ENCODE assay signal across 1 cellular context in genomic region chr6:150891886-150892485, GRCh38.
TF ChIP-seq lines count a peak whose summit lies in the region.

No MANE protein-coding gene starts in this region.

TF ChIP-seq in HepG2, 621 proteins besides CTCF, POLR2A, EP300 and RAD21 (continued from another document and continues in another):
- TF ChIP-seq KIAA2018 (CRISPR knock-in tag; IDR thresholded peaks at IDR 0.05; ENCODE audit: borderline replicate concordance) (no peak), RCOR2 (CRISPR knock-in tag; IDR thresholded peaks at IDR 0.05) (no peak), ATAD3A (CRISPR knock-in tag; IDR thresholded peaks at IDR 0.05) (no peak), SATB2 (CRISPR knock-in tag; IDR thresholded peaks at IDR 0.05) (no peak), ZNF530 (CRISPR knock-in tag; IDR thresholded peaks at IDR 0.05; ENCODE audit: low read depth) (no peak), ZSCAN12 (CRISPR knock-in tag; IDR thresholded peaks at IDR 0.05) (no peak), ZFP37 (CRISPR knock-in tag; IDR thresholded peaks at IDR 0.05; ENCODE audit: borderline replicate concordance) (no peak), IRX3 (CRISPR knock-in tag; IDR thresholded peaks at IDR 0.05; ENCODE audit: borderline replicate concordance, low read depth) (no peak), NR2F6 (IDR thresholded peaks at IDR 0.05) (no peak), NR2F6 (CRISPR knock-in tag; IDR thresholded peaks at IDR 0.05) (peak; percentile 30; the same call in 1 of the 2 replicates), ZNF343 (CRISPR knock-in tag; IDR thresholded peaks at IDR 0.05) (no peak), ZNF383 (CRISPR knock-in tag; IDR thresholded peaks at IDR 0.05; ENCODE audit: borderline replicate concordance) (no peak), ZNF780A (CRISPR knock-in tag; IDR thresholded peaks at IDR 0.05) (no peak), ZNF275 (CRISPR knock-in tag; IDR thresholded peaks at IDR 0.05; ENCODE audit: borderline replicate concordance) (no peak), NPAS2 (CRISPR knock-in tag; IDR thresholded peaks at IDR 0.05; ENCODE audit: borderline replicate concordance) (no peak), ZNF550 (CRISPR knock-in tag; IDR thresholded peaks at IDR 0.05; ENCODE audit: borderline replicate concordance) (no peak), ZKSCAN8 (CRISPR knock-in tag; IDR thresholded peaks at IDR 0.05; ENCODE audit: borderline replicate concordance) (peak; percentile 38; the same call in 1 of the 2 replicates), MAZ (IDR thresholded peaks at IDR 0.05; ENCODE audit: borderline replicate concordance, low read depth, low read length) (no peak), MAZ (CRISPR knock-in tag; IDR thresholded peaks at IDR 0.05; ENCODE audit: low read depth) (no peak), ELF4 (CRISPR knock-in tag; IDR thresholded peaks at IDR 0.05; ENCODE audit: borderline replicate concordance) (no peak), ZMYM2 (CRISPR knock-in tag; IDR thresholded peaks at IDR 0.05) (no peak), HHEX (CRISPR knock-in tag; IDR thresholded peaks at IDR 0.05) (no peak), HNF4A (CRISPR knock-in tag; IDR thresholded peaks at IDR 0.05) (no peak), ATF4 (CRISPR knock-in tag; IDR thresholded peaks at IDR 0.05) (peak in 1 of 2 experiments; percentile 14; a peak in 1 of 4 replicates), CEBPG (CRISPR knock-in tag; IDR thresholded peaks at IDR 0.05) (0 out of 2 replicates have a peak, but pooled peaks have one; percentile 22), HOXA9 (CRISPR knock-in tag; IDR thresholded peaks at IDR 0.05; ENCODE audit: borderline replicate concordance) (no peak)
- TF ChIP-seq, protein P1, sequence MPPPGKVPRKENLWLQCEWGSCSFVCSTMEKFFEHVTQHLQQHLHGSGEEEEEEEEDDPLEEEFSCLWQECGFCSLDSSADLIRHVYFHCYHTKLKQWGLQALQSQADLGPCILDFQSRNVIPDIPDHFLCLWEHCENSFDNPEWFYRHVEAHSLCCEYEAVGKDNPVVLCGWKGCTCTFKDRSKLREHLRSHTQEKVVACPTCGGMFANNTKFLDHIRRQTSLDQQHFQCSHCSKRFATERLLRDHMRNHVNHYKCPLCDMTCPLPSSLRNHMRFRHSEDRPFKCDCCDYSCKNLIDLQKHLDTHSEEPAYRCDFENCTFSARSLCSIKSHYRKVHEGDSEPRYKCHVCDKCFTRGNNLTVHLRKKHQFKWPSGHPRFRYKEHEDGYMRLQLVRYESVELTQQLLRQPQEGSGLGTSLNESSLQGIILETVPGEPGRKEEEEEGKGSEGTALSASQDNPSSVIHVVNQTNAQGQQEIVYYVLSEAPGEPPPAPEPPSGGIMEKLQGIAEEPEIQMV (CRISPR knock-in tag; IDR thresholded peaks at IDR 0.05; ENCODE audit: low read depth), result no peak
- TF ChIP-seq, protein P2, sequence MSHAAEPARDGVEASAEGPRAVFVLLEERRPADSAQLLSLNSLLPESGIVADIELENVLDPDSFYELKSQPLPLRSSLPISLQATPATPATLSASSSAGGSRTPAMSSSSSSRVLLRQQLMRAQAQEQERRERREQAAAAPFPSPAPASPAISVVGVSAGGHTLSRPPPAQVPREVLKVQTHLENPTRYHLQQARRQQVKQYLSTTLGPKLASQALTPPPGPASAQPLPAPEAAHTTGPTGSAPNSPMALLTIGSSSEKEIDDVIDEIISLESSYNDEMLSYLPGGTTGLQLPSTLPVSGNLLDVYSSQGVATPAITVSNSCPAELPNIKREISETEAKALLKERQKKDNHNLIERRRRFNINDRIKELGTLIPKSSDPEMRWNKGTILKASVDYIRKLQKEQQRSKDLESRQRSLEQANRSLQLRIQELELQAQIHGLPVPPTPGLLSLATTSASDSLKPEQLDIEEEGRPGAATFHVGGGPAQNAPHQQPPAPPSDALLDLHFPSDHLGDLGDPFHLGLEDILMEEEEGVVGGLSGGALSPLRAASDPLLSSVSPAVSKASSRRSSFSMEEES (CRISPR knock-in tag; IDR thresholded peaks at IDR 0.05), result no peak
- TF ChIP-seq, protein P3, sequence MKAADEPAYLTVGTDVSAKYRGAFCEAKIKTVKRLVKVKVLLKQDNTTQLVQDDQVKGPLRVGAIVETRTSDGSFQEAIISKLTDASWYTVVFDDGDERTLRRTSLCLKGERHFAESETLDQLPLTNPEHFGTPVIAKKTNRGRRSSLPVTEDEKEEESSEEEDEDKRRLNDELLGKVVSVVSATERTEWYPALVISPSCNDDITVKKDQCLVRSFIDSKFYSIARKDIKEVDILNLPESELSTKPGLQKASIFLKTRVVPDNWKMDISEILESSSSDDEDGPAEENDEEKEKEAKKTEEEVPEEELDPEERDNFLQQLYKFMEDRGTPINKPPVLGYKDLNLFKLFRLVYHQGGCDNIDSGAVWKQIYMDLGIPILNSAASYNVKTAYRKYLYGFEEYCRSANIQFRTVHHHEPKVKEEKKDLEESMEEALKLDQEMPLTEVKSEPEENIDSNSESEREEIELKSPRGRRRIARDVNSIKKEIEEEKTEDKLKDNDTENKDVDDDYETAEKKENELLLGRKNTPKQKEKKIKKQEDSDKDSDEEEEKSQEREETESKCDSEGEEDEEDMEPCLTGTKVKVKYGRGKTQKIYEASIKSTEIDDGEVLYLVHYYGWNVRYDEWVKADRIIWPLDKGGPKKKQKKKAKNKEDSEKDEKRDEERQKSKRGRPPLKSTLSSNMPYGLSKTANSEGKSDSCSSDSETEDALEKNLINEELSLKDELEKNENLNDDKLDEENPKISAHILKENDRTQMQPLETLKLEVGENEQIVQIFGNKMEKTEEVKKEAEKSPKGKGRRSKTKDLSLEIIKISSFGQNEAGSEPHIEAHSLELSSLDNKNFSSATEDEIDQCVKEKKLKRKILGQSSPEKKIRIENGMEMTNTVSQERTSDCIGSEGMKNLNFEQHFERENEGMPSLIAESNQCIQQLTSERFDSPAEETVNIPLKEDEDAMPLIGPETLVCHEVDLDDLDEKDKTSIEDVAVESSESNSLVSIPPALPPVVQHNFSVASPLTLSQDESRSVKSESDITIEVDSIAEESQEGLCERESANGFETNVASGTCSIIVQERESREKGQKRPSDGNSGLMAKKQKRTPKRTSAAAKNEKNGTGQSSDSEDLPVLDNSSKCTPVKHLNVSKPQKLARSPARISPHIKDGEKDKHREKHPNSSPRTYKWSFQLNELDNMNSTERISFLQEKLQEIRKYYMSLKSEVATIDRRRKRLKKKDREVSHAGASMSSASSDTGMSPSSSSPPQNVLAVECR (CRISPR knock-in tag; IDR thresholded peaks at IDR 0.05; ENCODE audit: borderline replicate concordance), result no peak
- TF ChIP-seq, protein P4, sequence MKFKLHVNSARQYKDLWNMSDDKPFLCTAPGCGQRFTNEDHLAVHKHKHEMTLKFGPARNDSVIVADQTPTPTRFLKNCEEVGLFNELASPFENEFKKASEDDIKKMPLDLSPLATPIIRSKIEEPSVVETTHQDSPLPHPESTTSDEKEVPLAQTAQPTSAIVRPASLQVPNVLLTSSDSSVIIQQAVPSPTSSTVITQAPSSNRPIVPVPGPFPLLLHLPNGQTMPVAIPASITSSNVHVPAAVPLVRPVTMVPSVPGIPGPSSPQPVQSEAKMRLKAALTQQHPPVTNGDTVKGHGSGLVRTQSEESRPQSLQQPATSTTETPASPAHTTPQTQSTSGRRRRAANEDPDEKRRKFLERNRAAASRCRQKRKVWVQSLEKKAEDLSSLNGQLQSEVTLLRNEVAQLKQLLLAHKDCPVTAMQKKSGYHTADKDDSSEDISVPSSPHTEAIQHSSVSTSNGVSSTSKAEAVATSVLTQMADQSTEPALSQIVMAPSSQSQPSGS (CRISPR knock-in tag; IDR thresholded peaks at IDR 0.05), result 0 out of 2 replicates have a peak, but pooled peaks have one; percentile 30
- TF ChIP-seq, protein P5, sequence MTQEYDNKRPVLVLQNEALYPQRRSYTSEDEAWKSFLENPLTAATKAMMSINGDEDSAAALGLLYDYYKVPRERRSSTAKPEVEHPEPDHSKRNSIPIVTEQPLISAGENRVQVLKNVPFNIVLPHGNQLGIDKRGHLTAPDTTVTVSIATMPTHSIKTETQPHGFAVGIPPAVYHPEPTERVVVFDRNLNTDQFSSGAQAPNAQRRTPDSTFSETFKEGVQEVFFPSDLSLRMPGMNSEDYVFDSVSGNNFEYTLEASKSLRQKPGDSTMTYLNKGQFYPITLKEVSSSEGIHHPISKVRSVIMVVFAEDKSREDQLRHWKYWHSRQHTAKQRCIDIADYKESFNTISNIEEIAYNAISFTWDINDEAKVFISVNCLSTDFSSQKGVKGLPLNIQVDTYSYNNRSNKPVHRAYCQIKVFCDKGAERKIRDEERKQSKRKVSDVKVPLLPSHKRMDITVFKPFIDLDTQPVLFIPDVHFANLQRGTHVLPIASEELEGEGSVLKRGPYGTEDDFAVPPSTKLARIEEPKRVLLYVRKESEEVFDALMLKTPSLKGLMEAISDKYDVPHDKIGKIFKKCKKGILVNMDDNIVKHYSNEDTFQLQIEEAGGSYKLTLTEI (CRISPR knock-in tag; conservative IDR thresholded peaks at IDR 0.05), result no peak
- TF ChIP-seq, protein P6, sequence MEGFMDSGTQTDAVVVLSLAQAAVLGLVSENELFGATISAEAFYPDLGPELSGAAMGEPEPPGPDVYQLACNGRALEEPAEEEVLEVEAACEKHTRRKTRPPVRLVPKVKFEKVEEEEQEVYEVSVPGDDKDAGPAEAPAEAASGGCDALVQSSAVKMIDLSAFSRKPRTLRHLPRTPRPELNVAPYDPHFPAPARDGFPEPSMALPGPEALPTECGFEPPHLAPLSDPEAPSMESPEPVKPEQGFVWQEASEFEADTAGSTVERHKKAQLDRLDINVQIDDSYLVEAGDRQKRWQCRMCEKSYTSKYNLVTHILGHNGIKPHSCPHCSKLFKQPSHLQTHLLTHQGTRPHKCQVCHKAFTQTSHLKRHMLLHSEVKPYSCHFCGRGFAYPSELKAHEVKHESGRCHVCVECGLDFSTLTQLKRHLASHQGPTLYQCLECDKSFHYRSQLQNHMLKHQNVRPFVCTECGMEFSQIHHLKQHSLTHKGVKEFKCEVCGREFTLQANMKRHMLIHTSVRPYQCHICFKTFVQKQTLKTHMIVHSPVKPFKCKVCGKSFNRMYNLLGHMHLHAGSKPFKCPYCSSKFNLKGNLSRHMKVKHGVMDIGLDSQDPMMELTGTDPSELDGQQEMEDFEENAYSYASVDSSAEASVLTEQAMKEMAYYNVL (CRISPR knock-in tag; IDR thresholded peaks at IDR 0.05; ENCODE audit: borderline replicate concordance), result no peak
